ENCODE assay signal across 15 cellular contexts in genomic region chr9:81874926-81875325, GRCh38. TPM values are rescaled to one million over a fixed set of nuclear protein-coding genes. Genes with fewer than 3 reads are reported as not detected.
DNase-seq lines count a peak whose midpoint lies in the region; ATAC-seq and TF ChIP-seq lines count a peak whose summit lies in the region.
"Had no signal": no experiment of that assay in that cellular context is flagged by ENCODE, and none has a peak within 500 bp of the region (broad histone marks: within the 10 kb centered on the region; RNA-seq: fewer than 3 reads in every experiment).

No MANE protein-coding gene starts in this region.

- peaks cover 14% of the 10 kb centered on the region for H3F3A ChIP-seq in SK-N-SH (replicated peaks; ENCODE audit: insufficient read depth)

- TF ChIP-seq CTCF in SK-N-SH (IDR thresholded peaks at IDR 0.05) (no peak), fibroblast of pulmonary artery (IDR thresholded peaks at IDR 0.05; ENCODE audit: low read length, missing control alignments) (no peak)

- H3K9me2 ChIP-seq in SK-N-SH = no peaks in the 10 kb centered on the region

- TF ChIP-seq EP300 in SK-N-SH (IDR thresholded peaks at IDR 0.05; ENCODE audit: borderline replicate concordance in 1 of 2, low read depth in 1 of 2, low read length in 1 of 2) = no peak

- DNase-seq in ELR (ENCODE audit: low read depth) (peak; percentile 43), SK-N-SH (no peak), fibroblast of pulmonary artery (ENCODE audit: low read depth) (peak; percentile 97), pulmonary artery endothelial cell (ENCODE audit: low read depth, low spot score) (peak; percentile 93), NCI-H1417 (lab: John Stamatoyannopoulos, UW) (no peak)
- DNase-seq in stimulated activated CD4-positive, alpha-beta T cell treated with anti-CD3 and anti-CD28 coated beads, Interleukin-12 subunit alpha, Interleukin-12 subunit beta, amount 100 ng/mL, for 4 hours = no peak
- DNase-seq: activated T-cell treated with anti-CD3 and anti-CD28 coated beads for 4 hours, body of pancreas, glutamatergic neuron, Kasumi-1, mesendoderm, uterus had no signal

- POLR2A ChIA-PET in SK-N-SH (lab: Yijun Ruan, JAX) = no interaction called here

- H3K79me2 ChIP-seq in SK-N-SH (ENCODE audit: insufficient read depth) = no peaks in the 10 kb centered on the region

- peak overlapping the region in 1 of 2 experiments; percentile 75; a peak in 2 of 4 replicates for H3K27ac ChIP-seq in SK-N-SH (ENCODE audit: low read depth in 2 of 2, low read length in 1 of 2)
- H3K27ac ChIP-seq: body of pancreas, uterus, VCaP had no signal

- CTCF ChIA-PET in SK-N-SH (lab: Yijun Ruan, JAX) = no interaction called here

- no peaks in the 10 kb centered on the region for H3K36me3 ChIP-seq in SK-N-SH (replicated peaks in 1 of 2; ENCODE audit: control insufficient read depth in 1 of 2, insufficient read depth in 2 of 2, low read length in 1 of 2)
- H3K36me3 ChIP-seq: uterus had no signal

- WGBS in SK-N-SH (ENCODE audit: low lambda C conversion rate) = 64% methylated on average over 4 of the region's 4 CpGs

- H4K20me1 ChIP-seq in SK-N-SH (ENCODE audit: insufficient read depth) = no peaks in the 10 kb centered on the region

- H3K27me3 ChIP-seq in SK-N-SH (ENCODE audit: insufficient read depth) = no peaks in the 10 kb centered on the region
- H3K27me3 ChIP-seq: body of pancreas, uterus had no signal

- TF ChIP-seq RAD21 in SK-N-SH (IDR thresholded peaks at IDR 0.05; ENCODE audit: low read length) = no peak

- peak overlapping the region; percentile 26; the same call in 1 of the 2 replicates for H3K4me2 ChIP-seq in SK-N-SH

- H3K4me1 ChIP-seq in SK-N-SH (ENCODE audit: control insufficient read depth in 1 of 2, insufficient read depth in 2 of 2, low read depth in 1 of 2, low read length in 1 of 2) = 0 out of 4 replicates have a peak, but pooled peaks cover 0 to 6% of the 10 kb centered on the region in 2 experiments
- H3K4me1 ChIP-seq: uterus had no signal

- H3K9me3 ChIP-seq in SK-N-SH = no peaks in the 10 kb centered on the region
- H3K9me3 ChIP-seq: body of pancreas, uterus had no signal

- no peak overlapping the region for H3K9ac ChIP-seq in SK-N-SH

- peak overlapping the region; percentile 48; the same call in 1 of the 2 replicates for H2AFZ ChIP-seq in SK-N-SH (ENCODE audit: low read depth)

- H3K4me3 ChIP-seq in SK-N-SH (ENCODE audit: low read depth in 2 of 2, low read length in 1 of 2) (no peak overlapping the region), fibroblast of pulmonary artery (replicated peaks; ENCODE audit: low read depth, low read length) (no peak overlapping the region)
- H3K4me3 ChIP-seq: body of pancreas, uterus had no signal

- ATAC-seq in GM19452 (IDR thresholded peaks at IDR 0.05; ENCODE audit: unreplicated experiment) (no peak), HG03521 (IDR thresholded peaks at IDR 0.05; ENCODE audit: unreplicated experiment) (no peak)
- ATAC-seq: body of pancreas had no signal

TF ChIP-seq in SK-N-SH, 30 proteins besides CTCF, POLR2A, EP300 and RAD21:
- no peak for TF ChIP-seq EZH2phosphoT487 (IDR thresholded peaks at IDR 0.05; ENCODE audit: borderline replicate concordance, low read depth)
- TF ChIP-seq, protein P1, sequence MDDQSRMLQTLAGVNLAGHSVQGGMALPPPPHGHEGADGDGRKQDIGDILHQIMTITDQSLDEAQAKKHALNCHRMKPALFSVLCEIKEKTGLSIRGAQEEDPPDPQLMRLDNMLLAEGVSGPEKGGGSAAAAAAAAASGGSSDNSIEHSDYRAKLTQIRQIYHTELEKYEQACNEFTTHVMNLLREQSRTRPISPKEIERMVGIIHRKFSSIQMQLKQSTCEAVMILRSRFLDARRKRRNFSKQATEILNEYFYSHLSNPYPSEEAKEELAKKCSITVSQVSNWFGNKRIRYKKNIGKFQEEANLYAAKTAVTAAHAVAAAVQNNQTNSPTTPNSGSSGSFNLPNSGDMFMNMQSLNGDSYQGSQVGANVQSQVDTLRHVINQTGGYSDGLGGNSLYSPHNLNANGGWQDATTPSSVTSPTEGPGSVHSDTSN (IDR thresholded peaks at IDR 0.05) = no peak
- TF ChIP-seq GATA2 (CRISPR knock-in tag; IDR thresholded peaks at IDR 0.05) = no peak
- no peak for TF ChIP-seq MXI1 (IDR thresholded peaks at IDR 0.05; ENCODE audit: low read depth, low read length)
- TF ChIP-seq, protein P2, sequence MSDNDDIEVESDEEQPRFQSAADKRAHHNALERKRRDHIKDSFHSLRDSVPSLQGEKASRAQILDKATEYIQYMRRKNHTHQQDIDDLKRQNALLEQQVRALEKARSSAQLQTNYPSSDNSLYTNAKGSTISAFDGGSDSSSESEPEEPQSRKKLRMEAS (IDR thresholded peaks at IDR 0.05; ENCODE audit: low read depth) = no peak
- no peak for TF ChIP-seq YY1 (IDR thresholded peaks at IDR 0.05; ENCODE audit: low read depth)
- TF ChIP-seq TAF1 (IDR thresholded peaks at IDR 0.05; ENCODE audit: borderline replicate concordance, low read depth, low read length) = no peak
- TF ChIP-seq NFIC (IDR thresholded peaks at IDR 0.05; ENCODE audit: borderline replicate concordance) = no peak
- TF ChIP-seq RFX5 (IDR thresholded peaks at IDR 0.05; ENCODE audit: low read length) = no peak
- TF ChIP-seq TCF12 (IDR thresholded peaks at IDR 0.05) = no peak
- TF ChIP-seq JUND (IDR thresholded peaks at IDR 0.05) = no peak
- no peak for TF ChIP-seq GABPA (IDR thresholded peaks at IDR 0.05; ENCODE audit: low read depth)
- no peak for TF ChIP-seq CHD2 (IDR thresholded peaks at IDR 0.05; ENCODE audit: low read length, partially characterized antibody)
- no peak for TF ChIP-seq SIN3A (IDR thresholded peaks at IDR 0.05; ENCODE audit: borderline replicate concordance, low read depth, low read length)

RNA-seq across cellular contexts. Expression of gene SPATA31D4, which starts 53.3 kb away (rescaled TPM):
- polyA plus RNA-seq in SK-N-SH (2012; rRNA removed) = not detected in 2 replicates
- not detected in 2 replicates for polyA plus RNA-seq in SK-N-SH (2012; cell fraction: cytosol; rRNA removed)
- polyA plus RNA-seq in SK-N-SH (2012; cell fraction: nucleus; rRNA removed) = not detected in 2 replicates
- not detected in 2 replicates for total RNA-seq in pulmonary artery endothelial cell
- total RNA-seq: body of pancreas, uterus had no signal

Comparison
In these comparisons a context has a peak if more than half of its experiments do, and no peak if none do; other contexts are left out.
1. DNase-seq: peak in ELR (single experiment), fibroblast of pulmonary artery (single experiment) and pulmonary artery endothelial cell (single experiment); none in SK-N-SH (single experiment), stimulated activated CD4-positive, alpha-beta T cell treated with anti-CD3 and anti-CD28 coated beads, Interleukin-12 subunit alpha, Interleukin-12 subunit beta, amount 100 ng/mL, for 4 hours (single experiment) and NCI-H1417 (0 of 3).